10 cellular contexts compared by ENCODE assay signal in the genomic region with DNA sequence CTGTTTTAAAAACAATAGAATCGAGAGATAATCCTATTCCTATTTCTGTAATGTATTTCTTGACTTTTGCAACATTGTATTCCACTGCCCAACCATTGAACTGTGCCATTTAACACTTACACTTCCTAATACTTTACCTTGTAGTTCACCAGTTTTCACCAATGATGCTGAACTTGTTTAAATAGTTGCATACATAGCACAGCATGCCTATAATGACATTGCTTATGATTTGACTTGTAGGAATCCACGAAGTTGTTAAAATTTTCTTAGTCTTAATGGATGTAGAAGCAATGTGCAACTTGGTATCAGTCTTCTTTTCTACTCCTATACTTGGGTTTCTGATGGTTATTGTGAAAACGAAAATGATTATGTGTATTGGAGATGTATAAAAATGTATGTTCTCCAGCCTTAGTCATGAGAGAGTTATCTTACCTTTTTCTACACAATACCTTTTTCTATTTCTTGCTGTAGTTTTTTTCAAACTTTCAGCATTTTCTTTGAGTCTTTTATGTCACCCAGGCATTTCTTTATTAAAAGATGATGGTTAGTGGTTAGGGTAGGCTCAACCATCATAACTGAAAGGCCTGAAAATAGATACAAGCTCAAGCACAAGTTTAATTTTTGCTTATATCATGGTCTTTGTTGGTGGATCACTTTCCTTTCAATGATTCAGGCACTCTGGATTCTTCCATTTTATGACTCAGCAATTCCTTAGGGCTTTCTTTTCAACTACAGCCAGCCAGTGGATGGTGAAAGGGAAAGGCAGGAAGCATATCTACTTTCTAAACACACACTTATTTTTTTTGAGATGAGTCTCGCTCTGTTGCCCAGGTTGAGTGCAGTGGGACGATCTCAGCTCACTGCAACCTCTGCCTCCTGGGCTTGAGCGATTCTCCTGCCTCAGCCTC. TPM values are rescaled to one million over a fixed set of nuclear protein-coding genes. Genes with fewer than 3 reads are reported as not detected.
DNase-seq lines count a peak whose midpoint lies in the region; ATAC-seq, FAIRE-seq and TF ChIP-seq lines count a peak whose summit lies in the region.
"Had no signal": no experiment of that assay in that cellular context is flagged by ENCODE, and none has a peak within 500 bp of the region (broad histone marks: within the 10 kb centered on the region; RNA-seq: fewer than 3 reads in every experiment).

No MANE protein-coding gene starts in this region.

- no peak for FAIRE-seq in GM12892 (lab: Jason Lieb, UNC)
- FAIRE-seq: islet of Langerhans had no signal

- H3K9me2 ChIP-seq in Karpas-422 (replicated peaks; ENCODE audit: insufficient read depth, low read length) = no peaks in the 10 kb centered on the region

- no peak overlapping the region for H3K4me2 ChIP-seq in Karpas-422 (ENCODE audit: low read depth, low read length, poor library complexity, severe bottlenecking)

- H3K4me3 ChIP-seq in MG63 = no peak overlapping the region
- no peak overlapping the region for H3K4me3 ChIP-seq in foreskin fibroblast (ENCODE audit: low read depth in 1 of 2, low read length in 2 of 2)
- H3K4me3 ChIP-seq in Karpas-422 (ENCODE audit: low read length) = no peak overlapping the region

- H3K27me3 ChIP-seq in MG63 (no peaks in the 10 kb centered on the region), Karpas-422 (ENCODE audit: low read length) (no peaks in the 10 kb centered on the region)

- no peak for TF ChIP-seq CTCF in foreskin fibroblast (IDR thresholded peaks at IDR 0.05; ENCODE audit: low read depth, low read length)

- no peaks in the 10 kb centered on the region for H3K4me1 ChIP-seq in Karpas-422 (ENCODE audit: low read length)

- H2AFZ ChIP-seq in Karpas-422 (ENCODE audit: low read length) = no peak overlapping the region

- no peaks in the 10 kb centered on the region for H4K20me1 ChIP-seq in Karpas-422 (ENCODE audit: insufficient read depth, low read depth, low read length)

- DNase-seq in EH (ENCODE audit: low read depth) = peak; percentile 90
- DNase-seq in MG63 = peak; percentile 23
- DNase-seq in foreskin fibroblast = peak; percentile 71 to 86
- DNase-seq in GF-D8 (lab: John Stamatoyannopoulos, UW) = no peak
- DNase-seq in Karpas-422 = no peak
- DNase-seq in NCI-H2107 treated with DMSO at 0.1 percent for 48 hours (lab: John Stamatoyannopoulos, UW; ENCODE audit: unreplicated experiment) = no peak
- DNase-seq in GM12892 (ENCODE audit: insufficient read length) = no peak
- DNase-seq: NCI-H2227 treated with DMSO at 0.1 percent for 48 hours had no signal

- peak; percentile 44 for ATAC-seq in GM21737 (IDR thresholded peaks at IDR 0.05; ENCODE audit: unreplicated experiment)

- H3K9me3 ChIP-seq in MG63 (no peaks in the 10 kb centered on the region), Karpas-422 (ENCODE audit: low read length) (no peaks in the 10 kb centered on the region)

- no peak overlapping the region for H3K9ac ChIP-seq in Karpas-422 (ENCODE audit: low read length)

- no peaks in the 10 kb centered on the region; the same call in none of the 2 replicates for H3K36me3 ChIP-seq in MG63
- no peaks in the 10 kb centered on the region for H3K36me3 ChIP-seq in Karpas-422 (ENCODE audit: insufficient read depth, low read length)

- no peak overlapping the region for H3K27ac ChIP-seq in Karpas-422 (ENCODE audit: low read length)

- no peak for TF ChIP-seq POLR2A in GM12892 (IDR thresholded peaks at IDR 0.05; ENCODE audit: low read depth, low read length)

- no peaks in the 10 kb centered on the region for H3K79me2 ChIP-seq in Karpas-422 (ENCODE audit: low read length)

RNA-seq across cellular contexts. Expression of gene GPD2, which starts 9.4 kb away (rescaled TPM):
- 25.4 and 51.7 TPM in 2 replicates for total RNA-seq in MG63 (2014; rRNA removed; shearing (Covaris generic); ENCODE audit: low replicate concordance)
- not detected in 2 replicates for total RNA-seq in Karpas-422 (2014; rRNA removed; shearing (Covaris generic); ENCODE audit: low replicate concordance)
- 12.4 TPM for polyA plus RNA-seq in GM12892 (2012; ENCODE audit: missing spikeins)

Comparison
In these comparisons a context has a peak if more than half of its experiments do, and no peak if none do; other contexts are left out.
1. DNase-seq: peak in EH (single experiment), MG63 (single experiment) and foreskin fibroblast (2 of 2); none in GF-D8 (single experiment), Karpas-422 (single experiment), NCI-H2107 treated with DMSO at 0.1 percent for 48 hours (single experiment) and GM12892 (single experiment).
2. RNA of gene GPD2, which starts 9.4 kb away (total RNA-seq): 25.4 to 51.7 TPM in MG63; not detected in Karpas-422; every median in the first group is over 10 times any median in the second.